ENCODE assay signal across 27 cellular contexts in the genomic region with DNA sequence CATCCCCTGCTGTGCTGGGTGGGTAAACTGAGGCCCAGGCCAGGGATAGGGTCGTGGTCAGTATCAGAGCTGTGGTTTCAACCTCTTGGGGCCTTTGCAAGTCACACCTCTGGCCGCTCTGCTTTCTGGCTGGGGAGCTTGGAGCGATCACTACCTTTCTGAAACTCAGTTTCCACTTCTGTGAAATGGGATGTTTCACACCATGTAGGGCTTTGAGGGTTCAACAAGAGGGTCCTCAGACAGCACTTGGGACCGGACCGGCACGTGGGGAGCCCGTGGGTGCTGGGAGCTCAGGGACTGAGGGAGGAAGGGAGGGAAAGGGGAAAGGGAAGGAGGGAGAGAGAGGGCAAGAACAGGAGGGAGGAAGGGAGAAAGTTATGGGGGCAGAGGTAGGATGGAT.
"Had no signal": no experiment of that assay in that cellular context is flagged by ENCODE, and none has a peak within 500 bp of the region (broad histone marks: within the 10 kb centered on the region; RNA-seq: fewer than 3 reads in every experiment).

No MANE protein-coding gene starts in this region.

- H3K4me1 Mint-ChIP-seq: endodermal cell, nephron, neural progenitor cell had no signal

- H3K4me3 ChIP-seq: colonic mucosa, esophagus muscularis mucosa, gastroesophageal sphincter, heart left ventricle, hepatocyte, neural progenitor cell, prostate gland, right atrium auricular region, sigmoid colon, suprapubic skin, transverse colon, upper lobe of right lung, uterus had no signal

- H3K9ac ChIP-seq: neural progenitor cell had no signal

- H3K4me3 Mint-ChIP-seq: dendritic cell treated with granulocyte-macrophage colony-stimulating factor and Interleukin-4, amounts not matched to agents 40 ng/mL and 50 ng/mL, for 4 days; endodermal cell; naive thymus-derived CD4-positive, alpha-beta T cell; nephron; neural progenitor cell; stimulated activated naive CD8-positive, alpha-beta T cell treated with anti-CD3 and anti-CD28 coated beads, Interleukin-15, amount 100 ng/mL, for 72 hours had no signal

- H3K36me3 ChIP-seq: colonic mucosa, esophagus muscularis mucosa, gastroesophageal sphincter, heart left ventricle, neural progenitor cell, prostate gland, right atrium auricular region, sigmoid colon, suprapubic skin, transverse colon, upper lobe of right lung, uterus had no signal

- H3K9me3 ChIP-seq: colonic mucosa, prostate gland, sigmoid colon, suprapubic skin, transverse colon, upper lobe of right lung, uterus had no signal

- H3K79me2 ChIP-seq: hepatocyte had no signal

- H2AFZ ChIP-seq: hepatocyte, neural progenitor cell had no signal

- H3K27ac Mint-ChIP-seq: dendritic cell treated with granulocyte-macrophage colony-stimulating factor and Interleukin-4, amounts not matched to agents 40 ng/mL and 50 ng/mL, for 4 days; endodermal cell; naive thymus-derived CD4-positive, alpha-beta T cell; nephron; neural progenitor cell; stimulated activated naive CD8-positive, alpha-beta T cell treated with anti-CD3 and anti-CD28 coated beads, Interleukin-15, amount 100 ng/mL, for 72 hours had no signal

- H3K27me3 ChIP-seq: colonic mucosa, foreskin keratinocyte, right atrium auricular region, upper lobe of right lung, uterus had no signal

- H3K4me1 ChIP-seq: colonic mucosa, esophagus muscularis mucosa, foreskin keratinocyte, gastroesophageal sphincter, heart left ventricle, neural progenitor cell, prostate gland, right atrium auricular region, sigmoid colon, suprapubic skin, transverse colon, upper lobe of right lung, uterus had no signal

- DNase-seq: colonic mucosa; effector CD8-positive, alpha-beta T cell; endodermal cell; foreskin keratinocyte; heart left ventricle; kidney; mesendoderm; midbrain; naive thymus-derived CD4-positive, alpha-beta T cell; nucleus accumbens; sigmoid colon; stimulated activated CD4-positive, alpha-beta T cell treated with anti-CD3 and anti-CD28 coated beads, Interleukin-4, amount 100 ng/mL, for 4 hours; stimulated activated naive CD4-positive, alpha-beta T cell; stimulated activated naive CD8-positive, alpha-beta T cell treated with anti-CD3 and anti-CD28 coated beads, Interleukin-15, amount 100 ng/mL, for 72 hours; transverse colon; upper lobe of right lung; uterus had no signal

- H3K4me2 ChIP-seq: hepatocyte, neural progenitor cell had no signal

- H3K36me3 Mint-ChIP-seq: neural progenitor cell had no signal

- H3K27ac ChIP-seq: colonic mucosa, esophagus muscularis mucosa, foreskin keratinocyte, gastroesophageal sphincter, heart left ventricle, hepatocyte, neural progenitor cell, prostate gland, right atrium auricular region, sigmoid colon, suprapubic skin, transverse colon, upper lobe of right lung, uterus had no signal

- ATAC-seq: foreskin keratinocyte; gastroesophageal sphincter; heart left ventricle; left lobe of liver; naive thymus-derived CD4-positive, alpha-beta T cell; stimulated activated naive CD8-positive, alpha-beta T cell treated with anti-CD3 and anti-CD28 coated beads, Interleukin-15, amount 100 ng/mL, for 72 hours; upper lobe of right lung had no signal
